ENCODE assay signal across 8 cellular contexts in genomic region chr11:106076421-106076922, GRCh38. TPM values are rescaled to one million over a fixed set of nuclear protein-coding genes. Genes with fewer than 3 reads are reported as not detected.
DNase-seq lines count a peak whose midpoint lies in the region; ATAC-seq and TF ChIP-seq lines count a peak whose summit lies in the region.

No MANE protein-coding gene starts in this region.

- H3K4me1 ChIP-seq in A673 (ENCODE audit: insufficient read depth, low read length, poor library complexity, severe bottlenecking) (peaks cover 17% of the 10 kb centered on the region), esophagus (ENCODE audit: control insufficient read depth in 2 of 2, insufficient read depth in 2 of 2, low read length in 1 of 2) (peaks cover 0 to 2% of the 10 kb centered on the region in 2 donors), neutrophil (ENCODE audit: control insufficient read depth in 1 of 2, insufficient read depth in 1 of 2, low read depth in 1 of 2, low read length in 1 of 2) (peaks cover 24 to 25% of the 10 kb centered on the region in 2 experiments)

- ATAC-seq in GM18861 (IDR thresholded peaks at IDR 0.05; ENCODE audit: unreplicated experiment) (peak; percentile 0), T-cell (replicated peaks in 1 of 4) (no peak), GM18909 (IDR thresholded peaks at IDR 0.05; ENCODE audit: poor library complexity, unreplicated experiment) (no peak)

- H3K36me3 ChIP-seq in A673 (ENCODE audit: insufficient read depth, low read length, poor library complexity, severe bottlenecking) = peaks cover 23% of the 10 kb centered on the region
- no peaks in the 10 kb centered on the region for H3K36me3 ChIP-seq in esophagus (ENCODE audit: control insufficient read depth in 2 of 2, insufficient read depth in 2 of 2, low read length in 1 of 2)
- peaks cover 18% of the 10 kb centered on the region for H3K36me3 ChIP-seq in neutrophil

- H3K4me3 ChIP-seq in A673 (ENCODE audit: low read depth, low read length, poor library complexity, severe bottlenecking) = peak overlapping the region; percentile 82
- H3K4me3 ChIP-seq in esophagus (ENCODE audit: low read depth in 1 of 2, low read length in 2 of 2) = peak overlapping the region; percentile 66 to 90
- H3K4me3 ChIP-seq in neutrophil (ENCODE audit: low read depth in 1 of 2, low read length in 1 of 2) = peak overlapping the region; percentile 91 to 94

- BruUV-seq in A673 (replicated peaks; lab: Mats Ljungman, UMichigan) = no TSS peak

- intact Hi-C loops in A673 (cut with micrococcal nuclease; ENCODE audit: unreplicated experiment) = no loop called here

- DNase-seq in A673 (ENCODE audit: low spot score) (no peak), T-cell (no peak), ecto neural progenitor cell (ENCODE audit: low spot score) (no peak), GM19238 (ENCODE audit: insufficient read length, low spot score) (no peak)

- H3K4me1 Mint-ChIP-seq in T-cell = peaks cover 53 to 67% (median 63%) of the 10 kb centered on the region in 3 donors

- H3K36me3 Mint-ChIP-seq in T-cell = peaks cover 29% of the 10 kb centered on the region

- peak overlapping the region; percentile 94 to 98 (median 97) for H3K4me3 Mint-ChIP-seq in T-cell

- TF ChIP-seq CTCF in A673 (conservative IDR thresholded peaks at IDR 0.05; ENCODE audit: low read depth, low read length) (no peak), neutrophil (IDR thresholded peaks at IDR 0.05) (no peak)

- H3K27me3 ChIP-seq in A673 (replicated peaks; ENCODE audit: insufficient read depth, low read depth, low read length, poor library complexity) (no peaks in the 10 kb centered on the region), esophagus (ENCODE audit: control insufficient read depth in 1 of 2, insufficient read depth in 2 of 2, low read length in 2 of 2) (no peaks in the 10 kb centered on the region), neutrophil (no peaks in the 10 kb centered on the region)

- H3K9me3 ChIP-seq in A673 (ENCODE audit: low read depth, low read length, poor library complexity, severe bottlenecking) (no peaks in the 10 kb centered on the region), esophagus (ENCODE audit: control insufficient read depth in 2 of 2, insufficient read depth in 1 of 2, low read depth in 1 of 2, low read length in 1 of 2) (peaks cover 0 to 2% of the 10 kb centered on the region in 2 donors), neutrophil (no peaks in the 10 kb centered on the region)

- no peaks in the 10 kb centered on the region for H3K9me3 Mint-ChIP-seq in T-cell

- POLR2A ChIA-PET in A673 (lab: Charles Lee; ENCODE audit: low non-redundant PET) = no interaction called here
- POLR2A ChIA-PET in T-cell (lab: Charles Lee) = no interaction called here

- WGBS in esophagus, 2 donors = 0 to 1% methylated on average over 14 of the region's 14 CpGs

- CTCF ChIA-PET in A673 (lab: Charles Lee) = interaction anchor here (0.5 kb wide), 1 partner anchor 961 kb away, joined by 5 read pairs; no protein-coding TSS in a partner anchor
- CTCF ChIA-PET in T-cell (lab: Charles Lee) = interaction anchor here (0.6 to 1.2 kb wide), 6 partner anchors 9 to 1487 kb away, joined by 3 to 7 read pairs (median 3); no protein-coding TSS in a partner anchor

- peak overlapping the region; percentile 96 to 97 for H3K27ac Mint-ChIP-seq in T-cell

- no peaks in the 10 kb centered on the region for H3K27me3 Mint-ChIP-seq in T-cell

- H3K27ac ChIP-seq in A673 (ENCODE audit: low read depth, low read length, poor library complexity, severe bottlenecking) = peak overlapping the region; percentile 44
- peak overlapping the region; percentile 93 to 97 for H3K27ac ChIP-seq in esophagus (ENCODE audit: low read depth in 2 of 2, low read length in 1 of 2)
- H3K27ac ChIP-seq in neutrophil = peak overlapping the region; percentile 89

RNA-seq across cellular contexts. Expression of gene KBTBD3, which starts 0.7 kb away (rescaled TPM):
- total RNA-seq in A673 (2021) = 3.2 and 4.8 TPM in 2 replicates
- total RNA-seq in T-cell = 10 to 100 TPM in 4 of 5 donors, 1 to 10 TPM in 1; 4.3 to 16.5 (median 11.5) TPM
- 1 to 10 TPM; 1.5 to 2.6 TPM for polyA plus RNA-seq in esophagus

RNA-seq across cellular contexts. Expression of gene AASDHPPT, which starts 1.0 kb away (rescaled TPM):
- total RNA-seq in A673 (2021) = 83.8 and 96.6 TPM in 2 replicates
- total RNA-seq in T-cell = 10 to 100 TPM; 17.8 to 33.0 (median 31.1) TPM
- polyA plus RNA-seq in esophagus = 10 to 100 TPM in 1 of 2 donors, 1 to 10 TPM in 1; 7.9 to 12.5 TPM

RNA-seq across cellular contexts. Expression of gene MSANTD4, which starts 54.4 kb away (rescaled TPM):
- total RNA-seq in A673 (2021) (25.6 and 27.7 TPM in 2 replicates), T-cell (10 to 100 TPM in 3 of 5 donors, 1 to 10 TPM in 2; 7.9 to 20.2 (median 13.3) TPM)
- 1 to 10 TPM; 2.4 to 2.7 TPM for polyA plus RNA-seq in esophagus

Comparison
In these comparisons a context has a peak if more than half of its experiments do, and no peak if none do; other contexts are left out.
1. H3K27ac ChIP-seq: peak in every context shown above with its lines; median percentile 95 in esophagus; 89 in neutrophil; 44 in A673.